ENCODE assay signal across 8 cellular contexts in the genomic region with DNA sequence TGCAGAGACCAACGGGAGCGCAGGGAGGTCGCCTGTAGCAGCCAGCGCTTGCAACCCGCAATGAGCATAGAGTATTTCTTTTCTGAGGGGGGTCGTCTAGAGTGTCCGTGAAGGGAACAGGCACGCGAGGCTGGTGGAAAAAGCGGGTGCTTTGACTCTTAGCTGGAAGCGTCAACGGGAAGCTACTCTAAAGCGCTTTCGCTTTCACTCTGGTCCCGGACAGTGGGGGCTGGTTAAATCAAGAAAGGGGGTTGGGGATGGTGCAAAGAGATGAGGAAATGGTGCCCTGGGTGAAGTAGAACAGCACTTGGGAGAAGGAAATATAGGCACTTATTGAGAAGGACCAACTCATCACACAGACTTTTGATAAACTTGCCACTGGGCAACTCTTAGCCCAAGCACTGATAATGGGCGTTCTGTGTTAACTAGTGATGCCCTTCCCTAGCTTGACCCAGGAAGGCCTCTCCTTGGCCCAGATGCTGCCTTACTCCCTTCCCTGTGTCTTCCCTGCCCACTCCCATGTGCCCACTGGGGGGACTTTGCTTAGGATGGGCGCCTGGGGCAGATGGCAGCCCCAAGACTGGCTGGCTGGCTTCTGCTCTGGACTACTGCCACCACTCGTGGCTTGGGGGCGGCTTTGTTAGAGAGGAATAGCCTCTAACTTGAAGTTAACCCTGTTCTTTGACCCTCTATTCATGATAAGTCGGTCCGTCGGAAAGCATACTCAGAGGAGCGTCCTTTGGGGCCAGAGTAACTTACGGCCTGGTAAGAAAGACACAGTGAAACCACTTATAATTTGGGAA. TPM values are rescaled to one million over a fixed set of nuclear protein-coding genes. Genes with fewer than 3 reads are reported as not detected.
A peak's percentile ranks its signal among the peaks of the same experiment; 100 is the strongest.
DNase-seq lines count a peak whose midpoint lies in the region; ATAC-seq lines count a peak whose summit lies in the region.

No MANE protein-coding gene starts in this region.

- ATAC-seq in HG03135 (IDR thresholded peaks at IDR 0.05; ENCODE audit: unreplicated experiment) = peak; percentile 26

- H3K27ac ChIP-seq in layer of hippocampus (ENCODE audit: low read depth, low read length) = peak overlapping the region; percentile 98

- peak; percentile 20 for DNase-seq in SKM-1 treated with dmso at 0.1 percent for 144 hours (lab: John Stamatoyannopoulos, UW; ENCODE audit: unreplicated experiment)
- DNase-seq in SKM-1 (lab: John Stamatoyannopoulos, UW; ENCODE audit: unreplicated experiment) = no peak
- DNase-seq in T-helper 22 cell (ENCODE audit: low read depth) = peak; percentile 31
- peak; percentile 23 for DNase-seq in cerebellum (ENCODE audit: low spot score)
- DNase-seq in stimulated activated CD8-positive, alpha-beta memory T cell treated with anti-CD3 and anti-CD28 coated beads, Interleukin-12 subunit alpha, Interleukin-12 subunit beta, amount 100 ng/mL, for 1 hour (ENCODE audit: low read depth) = peak; percentile 41
- DNase-seq in GM19238 (ENCODE audit: insufficient read length, low spot score) = no peak

- H3K27me3 ChIP-seq in layer of hippocampus (ENCODE audit: control insufficient read depth, insufficient read depth, low read length) = no peaks in the 10 kb centered on the region

RNA-seq across cellular contexts. Expression of a gene that starts 0.6 kb away (rescaled TPM):
- total RNA-seq in cerebellum = 1.4 TPM

RNA-seq across cellular contexts. Expression of a gene that starts 1.1 kb away (rescaled TPM):
- total RNA-seq in cerebellum = 5.3 TPM

RNA-seq across cellular contexts. Expression of a gene that starts 10.7 kb away (rescaled TPM):
- total RNA-seq in cerebellum = 4.0 TPM

RNA-seq across cellular contexts. Expression of a gene that starts 16.0 kb away (rescaled TPM):
- total RNA-seq in cerebellum = 4.4 TPM

RNA-seq across cellular contexts. Expression of a gene that starts 37.8 kb away (rescaled TPM):
- not detected for total RNA-seq in cerebellum

Comparison
In these comparisons a context has a peak if more than half of its experiments do, and no peak if none do; other contexts are left out.
1. DNase-seq: peak in SKM-1 treated with dmso at 0.1 percent for 144 hours (single experiment), T-helper 22 cell (single experiment), cerebellum (single experiment) and stimulated activated CD8-positive, alpha-beta memory T cell treated with anti-CD3 and anti-CD28 coated beads, Interleukin-12 subunit alpha, Interleukin-12 subunit beta, amount 100 ng/mL, for 1 hour (single experiment); none in SKM-1 (single experiment) and GM19238 (single experiment).